ENCODE assay signal across 1 cellular context in genomic region chr19:13079542-13079986, GRCh38.
TF ChIP-seq lines count a peak whose summit lies in the region.

No MANE protein-coding gene starts in this region.

TF ChIP-seq in K562, 482 proteins besides CTCF, POLR2A, EP300 and RAD21 (continued from another document and continues in another):
- TF ChIP-seq TOE1 (IDR thresholded peaks at IDR 0.05; ENCODE audit: borderline replicate concordance), result 0 out of 2 replicates have a peak, but pooled peaks have one; percentile 34
- no peak for TF ChIP-seq TOE1 (CRISPR knock-in tag; IDR thresholded peaks at IDR 0.05; ENCODE audit: borderline replicate concordance, low read depth)
- peak; percentile 39; the same call in 1 of the 2 replicates for TF ChIP-seq MYC (IDR thresholded peaks at IDR 0.05; ENCODE audit: low read depth, low read length)
- TF ChIP-seq MYC (CRISPR knock-in tag; IDR thresholded peaks at IDR 0.05; ENCODE audit: borderline replicate concordance, low read depth), result no peak
- TF ChIP-seq NBN (IDR thresholded peaks at IDR 0.05; ENCODE audit: low read depth), result 0 out of 2 replicates have a peak, but pooled peaks have one; percentile 30
- 0 out of 2 replicates have a peak, but pooled peaks have one; percentile 50 for TF ChIP-seq RNF2 (IDR thresholded peaks at IDR 0.05)
- 0 out of 4 replicates have a peak, but pooled peaks of 1 of the 2 experiments have one; percentile 40 for TF ChIP-seq TRIM24 (IDR thresholded peaks at IDR 0.05)
- peak; percentile 74; the same call in 1 of the 2 replicates for TF ChIP-seq LEF1 (IDR thresholded peaks at IDR 0.05)
- TF ChIP-seq MNT (conservative IDR thresholded peaks at IDR 0.05), result peak; percentile 63 to 81; a peak in 3 of 4 replicates
- peak; percentile 68; the same call in 1 of the 2 replicates for TF ChIP-seq DMBX1 (CRISPR knock-in tag; IDR thresholded peaks at IDR 0.05; ENCODE audit: borderline replicate concordance)
- no peak for TF ChIP-seq ELK1 (CRISPR knock-in tag; IDR thresholded peaks at IDR 0.05)
- peak; percentile 52 for TF ChIP-seq ZFX (CRISPR knock-in tag; IDR thresholded peaks at IDR 0.05)
- TF ChIP-seq ARID1B (IDR thresholded peaks at IDR 0.05), result peak; percentile 48; the same call in 1 of the 2 replicates
- no peak for TF ChIP-seq HLTF (IDR thresholded peaks at IDR 0.05)
- peak; percentile 88 for TF ChIP-seq ZNF165 (CRISPR knock-in tag; IDR thresholded peaks at IDR 0.05; ENCODE audit: borderline replicate concordance)
- no peak for TF ChIP-seq ZNF57 (CRISPR knock-in tag; IDR thresholded peaks at IDR 0.05)
- TF ChIP-seq ZNF121 (CRISPR knock-in tag; conservative IDR thresholded peaks at IDR 0.05), result no peak
- no peak for TF ChIP-seq NFIX (CRISPR knock-in tag; IDR thresholded peaks at IDR 0.05; ENCODE audit: low read depth)
- TF ChIP-seq ETS1 (conservative IDR thresholded peaks at IDR 0.05; ENCODE audit: control insufficient read depth, low read depth, low read length), result 0 out of 2 replicates have a peak, but pooled peaks have one; percentile 32
- TF ChIP-seq CBFA2T3 (IDR thresholded peaks at IDR 0.05), result peak; percentile 34
- TF ChIP-seq MTA2 (IDR thresholded peaks at IDR 0.05; ENCODE audit: low read depth), result no peak
- peak; percentile 63 for TF ChIP-seq VEZF1 (CRISPR knock-in tag; IDR thresholded peaks at IDR 0.05)
- TF ChIP-seq NKRF (IDR thresholded peaks at IDR 0.05; ENCODE audit: borderline replicate concordance), result no peak
- no peak for TF ChIP-seq HCFC1 (IDR thresholded peaks at IDR 0.05; ENCODE audit: low read depth, low read length)
- 0 out of 2 replicates have a peak, but pooled peaks have one; percentile 42 for TF ChIP-seq TCF15 (CRISPR knock-in tag; IDR thresholded peaks at IDR 0.05)
- TF ChIP-seq FOXK2 (conservative IDR thresholded peaks at IDR 0.05 in 1 of 2, IDR thresholded peaks at IDR 0.05 in 1 of 2; ENCODE audit: low read depth in 2 of 2), result peak in 1 of 2 experiments; percentile 53; a peak in 1 of 4 replicates
- peak; percentile 63; the same call in 1 of the 2 replicates for TF ChIP-seq ZNF583 (CRISPR knock-in tag; IDR thresholded peaks at IDR 0.05)
- 0 out of 4 replicates have a peak, but pooled peaks of 1 of the 2 experiments have one; percentile 35 for TF ChIP-seq HDAC1 (IDR thresholded peaks at IDR 0.05)
- TF ChIP-seq L3MBTL2 (IDR thresholded peaks at IDR 0.05), result peak; percentile 86
- TF ChIP-seq SMARCA4 (IDR thresholded peaks at IDR 0.05), result 0 out of 2 replicates have a peak, but pooled peaks have one; percentile 23
- peak; percentile 71 for TF ChIP-seq HMGN3 (IDR thresholded peaks at IDR 0.05; ENCODE audit: borderline replicate concordance, extremely low read depth, insufficient read length, low read depth, low read length)
- peak; percentile 77; the same call in 1 of the 2 replicates for TF ChIP-seq CXXC5 (CRISPR knock-in tag; IDR thresholded peaks at IDR 0.05)
- TF ChIP-seq ATF7 (IDR thresholded peaks at IDR 0.05), result peak; percentile 28; the same call in 1 of the 2 replicates
- TF ChIP-seq JUND (IDR thresholded peaks at IDR 0.05; ENCODE audit: borderline replicate concordance, low read depth, low read length), result 0 out of 2 replicates have a peak, but pooled peaks have one; percentile 11
- TF ChIP-seq JUND (tag; IDR thresholded peaks at IDR 0.05; ENCODE audit: borderline replicate concordance, low read depth, low read length), result no peak; the same call in 2 of the 3 replicates
- no peak for TF ChIP-seq PTRF (tag; IDR thresholded peaks at IDR 0.05)
- peak; percentile 53; the same call in 1 of the 2 replicates for TF ChIP-seq ZNF644 (tag; IDR thresholded peaks at IDR 0.05; ENCODE audit: low read depth)
- TF ChIP-seq CREB3 (tag; conservative IDR thresholded peaks at IDR 0.05; ENCODE audit: low read depth), result peak; percentile 81; the same call in 1 of the 2 replicates
- TF ChIP-seq KDM1A (IDR thresholded peaks at IDR 0.05), result peak in 1 of 2 experiments; percentile 65; a peak in 1 of 4 replicates
- TF ChIP-seq SMAD3 (CRISPR knock-in tag; conservative IDR thresholded peaks at IDR 0.05), result 0 out of 2 replicates have a peak, but pooled peaks have one; percentile 37
- no peak for TF ChIP-seq PPARD (CRISPR knock-in tag; IDR thresholded peaks at IDR 0.05)
- peak; percentile 53 for TF ChIP-seq RBBP5 (IDR thresholded peaks at IDR 0.05; ENCODE audit: borderline replicate concordance, insufficient read depth, low read length, poor library complexity, severe bottlenecking)
- peak in 1 of 2 experiments; percentile 42; a peak in 2 of 4 replicates for TF ChIP-seq MAZ (CRISPR knock-in tag; conservative IDR thresholded peaks at IDR 0.05 in 1 of 2, IDR thresholded peaks at IDR 0.05 in 1 of 2)
